ENCODE assay signal across 13 cellular contexts in genomic region chr9:98899399-98900056, GRCh38. TPM values are rescaled to one million over a fixed set of nuclear protein-coding genes. Genes with fewer than 3 reads are reported as not detected.
DNase-seq lines count a peak whose midpoint lies in the region; ATAC-seq, FAIRE-seq and TF ChIP-seq lines count a peak whose summit lies in the region.
"Had no signal": no experiment of that assay in that cellular context is flagged by ENCODE, and none has a peak within 500 bp of the region (broad histone marks: within the 10 kb centered on the region; RNA-seq: fewer than 3 reads in every experiment).

No MANE protein-coding gene starts in this region.

- TF ChIP-seq CTCF in AG10803 (conservative IDR thresholded peaks at IDR 0.05; ENCODE audit: low read length), result no peak
- TF ChIP-seq CTCF in HFFc6 (IDR thresholded peaks at IDR 0.05), result no peak
- TF ChIP-seq CTCF in WERI-Rb-1 (IDR thresholded peaks at IDR 0.05; ENCODE audit: low read depth, low read length), result no peak
- no peak for TF ChIP-seq CTCF in WTC11 (IDR thresholded peaks at IDR 0.05)

- no peak overlapping the region; the same call in 1 of the 2 replicates for H3K27ac Mint-ChIP-seq in HFFc6
- H3K27ac Mint-ChIP-seq in WTC11, result no peak overlapping the region

- DNase-seq in AG10803 (ENCODE audit: low read depth) (peak; percentile 92), HFFc6 (peak; percentile 68), WERI-Rb-1 (peak; percentile 2), islet precursor cell (peak; percentile 39), RKO (ENCODE audit: low spot score) (no peak), WTC11 (ENCODE audit: low spot score) (no peak), GM19239 (ENCODE audit: insufficient read length, low spot score) (no peak)
- DNase-seq: activated CD8-positive, alpha-beta memory T cell treated with anti-CD3 and anti-CD28 coated beads, Interleukin-2, amount 50 U/mL, for 48 hours; effector CD8-positive, alpha-beta T cell; right cardiac atrium had no signal

- H3K4me3 ChIP-seq in AG10803 (ENCODE audit: low read length) (no peak overlapping the region), WERI-Rb-1 (ENCODE audit: low read depth, low read length) (no peak overlapping the region)

- CTCF ChIA-PET in WTC11 (lab: Charles Lee), result no interaction called here

- POLR2A ChIA-PET in WTC11 (lab: Charles Lee), result no interaction called here

- no peaks in the 10 kb centered on the region for H3K27me3 ChIP-seq in WERI-Rb-1 (ENCODE audit: insufficient read depth, low read depth, severe bottlenecking)

- H3K36me3 Mint-ChIP-seq in HFFc6 (ENCODE audit: low read depth) (peaks cover 9% of the 10 kb centered on the region; the same call in 1 of the 2 replicates), WTC11 (peaks cover 9% of the 10 kb centered on the region)

- H3K27ac ChIP-seq in WERI-Rb-1, result no peak overlapping the region

- H3K4me3 Mint-ChIP-seq in HFFc6 (no peak overlapping the region), WTC11 (no peak overlapping the region)

- H3K4me1 Mint-ChIP-seq in HFFc6 (ENCODE audit: low read depth), result peaks cover 16% of the 10 kb centered on the region
- H3K4me1 Mint-ChIP-seq in WTC11, result no peaks in the 10 kb centered on the region; the same call in 1 of the 2 replicates

- H3K27me3 Mint-ChIP-seq in HFFc6 (ENCODE audit: insufficient read depth) (peaks cover 18% of the 10 kb centered on the region), WTC11 (ENCODE audit: low read depth) (peaks cover 2% of the 10 kb centered on the region; the same call in 1 of the 2 replicates)

- FAIRE-seq in GM19239 (lab: Jason Lieb, UNC), result no peak
- FAIRE-seq: G401.6 had no signal

- peaks cover 14% of the 10 kb centered on the region for H3K9me3 Mint-ChIP-seq in HFFc6
- H3K9me3 Mint-ChIP-seq in WTC11, result peaks cover 21% of the 10 kb centered on the region

- H3K9me3 ChIP-seq in WERI-Rb-1 (ENCODE audit: severe bottlenecking), result peaks cover 8% of the 10 kb centered on the region

- ATAC-seq in GM21423 (IDR thresholded peaks at IDR 0.05; ENCODE audit: unreplicated experiment) (no peak), WTC11 (no peak)
- ATAC-seq: left lobe of liver, right cardiac atrium had no signal

- H3K36me3 ChIP-seq in WERI-Rb-1, result no peaks in the 10 kb centered on the region

TF ChIP-seq in WTC11, 78 proteins besides CTCF, POLR2A, EP300 and RAD21:
- TF ChIP-seq ZNF423 (CRISPR knock-in tag; IDR thresholded peaks at IDR 0.05), result no peak

RNA-seq across cellular contexts. Expression of gene COL15A1, which starts 44.2 kb away (rescaled TPM):
- total RNA-seq in HFFc6 (2021; fragmentation: NEBNext Ultra II Directional; extraction: Animal tissue kit (Norgen Biotek cat#: 25700)), result under 1 TPM; 0.20 to 0.50 (median 0.32) TPM
- 0.22 to 0.44 TPM (median 0.39 TPM) in 3 replicates for total RNA-seq in WTC11 (2021)

Comparison
In these comparisons a context has a peak if more than half of its experiments do, and no peak if none do; other contexts are left out.
1. DNase-seq: peak in AG10803 (single experiment), HFFc6 (single experiment), WERI-Rb-1 (single experiment) and islet precursor cell (single experiment); none in RKO (single experiment), WTC11 (single experiment) and GM19239 (single experiment).